In genomic region chr6:46048646-46049297, GRCh38 we compare ENCODE assay signal across 31 cellular contexts. TPM values are rescaled to one million over a fixed set of nuclear protein-coding genes. Genes with fewer than 3 reads are reported as not detected.
"Had no signal": no experiment of that assay in that cellular context is flagged by ENCODE, and none has a peak within 500 bp of the region (broad histone marks: within the 10 kb centered on the region; RNA-seq: fewer than 3 reads in every experiment).

No MANE protein-coding gene starts in this region.

- H3K27ac ChIP-seq: adrenal gland, body of pancreas, epithelial cell of prostate, gastroesophageal sphincter, right lobe of liver, skin epidermis, stomach, suprapubic skin, tibial artery, upper lobe of right lung had no signal

- ATAC-seq: activated T-cell treated with anti-CD3 and anti-CD28 coated beads, Interleukin-2, amount 50 U/mL, for 72 hours; body of pancreas; gastroesophageal sphincter; left colon; natural killer cell; right lobe of liver; stimulated activated memory B cell treated with anti-CD40 and anti-IgM and Interleukin-4, amounts not matched to agents 10 μg/mL and 1 μg/mL and 100 μg/mL, for 72 hours; upper lobe of right lung had no signal

- H3K4me3 Mint-ChIP-seq: activated naive CD8-positive, alpha-beta T cell treated with anti-CD3 and anti-CD28 coated beads for 36 hours; activated T-cell treated with anti-CD3 and anti-CD28 coated beads, Interleukin-2, amount 50 U/mL, for 72 hours; immature natural killer cell; natural killer cell; stimulated activated memory B cell treated with anti-CD40 and anti-IgM and Interleukin-4, amounts not matched to agents 10 μg/mL and 1 μg/mL and 100 μg/mL, for 72 hours had no signal

- H3K36me3 Mint-ChIP-seq: activated naive CD8-positive, alpha-beta T cell treated with anti-CD3 and anti-CD28 coated beads for 36 hours; immature natural killer cell; natural killer cell; stimulated activated memory B cell treated with anti-CD40 and anti-IgM and Interleukin-4, amounts not matched to agents 10 μg/mL and 1 μg/mL and 100 μg/mL, for 72 hours had no signal

- H3K4me1 Mint-ChIP-seq: immature natural killer cell; natural killer cell; stimulated activated memory B cell treated with anti-CD40 and anti-IgM and Interleukin-4, amounts not matched to agents 10 μg/mL and 1 μg/mL and 100 μg/mL, for 72 hours had no signal

- H3K4me3 ChIP-seq: adrenal gland, body of pancreas, gastroesophageal sphincter, right lobe of liver, skin epidermis, stomach, suprapubic skin, tibial artery, upper lobe of right lung had no signal

- DNase-seq: activated CD4-positive, alpha-beta T cell treated with anti-CD3 and anti-CD28 coated beads for 4 hours; activated CD4-positive, alpha-beta T cell treated with anti-CD3 and anti-CD28 coated beads, Interleukin-2, amount 50 U/mL, for 4 hours; activated naive CD4-positive, alpha-beta T cell treated with Interleukin-2 at 50 U/mL for 16 hours; activated naive CD8-positive, alpha-beta T cell treated with anti-CD3 and anti-CD28 coated beads for 36 hours; activated T-cell treated with anti-CD3 and anti-CD28 coated beads for 4 hours; activated T-cell treated with anti-CD3 and anti-CD28 coated beads, Interleukin-2, amount 50 U/mL, for 72 hours; adrenal gland; aorta; body of pancreas; dermis blood vessel endothelial cell; effector CD4-positive, alpha-beta T cell; hippocampal formation; immature natural killer cell; kidney; left colon; mammary epithelial cell; natural killer cell; posterior cingulate gyrus; right lobe of liver; stimulated activated CD4-positive, alpha-beta T cell treated with anti-CD3 and anti-CD28 coated beads, Interleukin-4, amount 100 ng/mL, for 4 hours; stimulated activated CD8-positive, alpha-beta memory T cell treated with anti-CD3 and anti-CD28 coated beads, Interleukin-4, amount 100 ng/mL, for 48 hours; stomach; T-helper 1 cell; tibial artery; upper lobe of right lung had no signal

- H3K36me3 ChIP-seq: adrenal gland, gastroesophageal sphincter, right lobe of liver, stomach, suprapubic skin, tibial artery, upper lobe of right lung had no signal

- H3K4me1 ChIP-seq: body of pancreas, stomach, suprapubic skin had no signal

- H3K9me3 Mint-ChIP-seq: activated naive CD8-positive, alpha-beta T cell treated with anti-CD3 and anti-CD28 coated beads for 36 hours; activated T-cell treated with anti-CD3 and anti-CD28 coated beads, Interleukin-2, amount 50 U/mL, for 72 hours; immature natural killer cell; natural killer cell; stimulated activated memory B cell treated with anti-CD40 and anti-IgM and Interleukin-4, amounts not matched to agents 10 μg/mL and 1 μg/mL and 100 μg/mL, for 72 hours had no signal

- H3K27ac Mint-ChIP-seq: activated naive CD8-positive, alpha-beta T cell treated with anti-CD3 and anti-CD28 coated beads for 36 hours; activated T-cell treated with anti-CD3 and anti-CD28 coated beads, Interleukin-2, amount 50 U/mL, for 72 hours; immature natural killer cell; natural killer cell; stimulated activated memory B cell treated with anti-CD40 and anti-IgM and Interleukin-4, amounts not matched to agents 10 μg/mL and 1 μg/mL and 100 μg/mL, for 72 hours had no signal

- H3K9me3 ChIP-seq: adrenal gland, body of pancreas, gastroesophageal sphincter, right lobe of liver, stomach, suprapubic skin, tibial artery, upper lobe of right lung had no signal

- H3K27me3 ChIP-seq: adrenal gland, body of pancreas, gastroesophageal sphincter, right lobe of liver, stomach, suprapubic skin, tibial artery, upper lobe of right lung had no signal

RNA-seq across cellular contexts. Expression of gene CLIC5, which starts 33.1 kb away (rescaled TPM):
- total RNA-seq: mammary epithelial cell, osteoblast had no signal
- polyA plus RNA-seq: mammary epithelial cell had no signal
